In genomic region chr6:40425192-40425919, GRCh38 we compare ENCODE assay signal across 11 cellular contexts.
DNase-seq lines count a peak whose midpoint lies in the region.
"Had no signal": no experiment of that assay in that cellular context is flagged by ENCODE, and none has a peak within 500 bp of the region (broad histone marks: within the 10 kb centered on the region; RNA-seq: fewer than 3 reads in every experiment).

No MANE protein-coding gene starts in this region.

- DNase-seq in G401 (ENCODE audit: low spot score) (peak; percentile 94), NCI-H2171 (lab: John Stamatoyannopoulos, UW) (peak; percentile 39), occipital lobe (lab: John Stamatoyannopoulos, UW) (peak; percentile 55), T-helper 1 cell (no peak), NCI-H187 (lab: John Stamatoyannopoulos, UW) (no peak)
- DNase-seq in activated effector memory CD4-positive, alpha-beta T cell treated with anti-CD3 and anti-CD28 coated beads, Interleukin-2, amount 50 U/mL, for 16 hours, result no peak
- DNase-seq: activated CD8-positive, alpha-beta memory T cell treated with anti-CD3 and anti-CD28 coated beads for 24 hours; activated naive CD4-positive, alpha-beta T cell treated with anti-CD3 and anti-CD28 coated beads, Interleukin-2, amount 50 U/mL, for 16 hours; IMR-90; NCI-H1930 had no signal

- in situ Hi-C loops in G401 (cut with HindIII; ENCODE audit: low sequenced_read_pairs), result no loop called here

- peak overlapping the region; percentile 20 for H3K27ac ChIP-seq in cingulate gyrus (ENCODE audit: low read depth, low read length)

Comparison
In these comparisons a context has a peak if more than half of its experiments do, and no peak if none do; other contexts are left out.
1. DNase-seq: peak in G401 (single experiment), NCI-H2171 (single experiment) and occipital lobe (single experiment); none in T-helper 1 cell (0 of 5), activated effector memory CD4-positive, alpha-beta T cell treated with anti-CD3 and anti-CD28 coated beads, Interleukin-2, amount 50 U/mL, for 16 hours (single experiment) and NCI-H187 (0 of 2).